7 cellular contexts compared by ENCODE assay signal in genomic region chr17:73228748-73229236, GRCh38. TPM values are rescaled to one million over a fixed set of nuclear protein-coding genes. Genes with fewer than 3 reads are reported as not detected.
DNase-seq lines count a peak whose midpoint lies in the region; ATAC-seq and TF ChIP-seq lines count a peak whose summit lies in the region.

No MANE protein-coding gene starts in this region.

- H3K4me3 ChIP-seq in GM23338 (no peak overlapping the region), heart right ventricle (peak overlapping the region in 1 of 10 donors; percentile 1), skeletal muscle cell (ENCODE audit: low read depth, low read length) (no peak overlapping the region)

- H4K20me1 ChIP-seq in GM23338 (replicated peaks; ENCODE audit: insufficient read depth) = peaks cover 23% of the 10 kb centered on the region; the same call in 1 of the 2 replicates

- H3K36me3 Mint-ChIP-seq in GM23338 (ENCODE audit: low read depth) = peaks cover 13% of the 10 kb centered on the region; the same call in 2 of the 3 replicates
- peaks cover 5% of the 10 kb centered on the region for H3K36me3 Mint-ChIP-seq in activated naive CD8-positive, alpha-beta T cell

- no peaks in the 10 kb centered on the region for H3F3A ChIP-seq in GM23338 (replicated peaks; ENCODE audit: low read depth)

- intact Hi-C loops in heart right ventricle (cut with DNase I) = no loop called here

- TF ChIP-seq CTCF in GM23338 (conservative IDR thresholded peaks at IDR 0.05; ENCODE audit: low read depth in 2 of 2) (no peak), heart right ventricle (IDR thresholded peaks at IDR 0.05) (no peak)

- peak; percentile 43 for DNase-seq in ELF-1 (ENCODE audit: low read depth, low spot score)
- peak; percentile 36 for DNase-seq in GM23338 (ENCODE audit: low spot score)
- peak; percentile 53 for DNase-seq in NCI-H510A treated with DMSO at 0.1 percent for 48 hours (lab: John Stamatoyannopoulos, UW)
- DNase-seq in heart right ventricle = peak; percentile 41 to 58
- peak; percentile 58 for DNase-seq in skeletal muscle cell (ENCODE audit: low read depth)
- no peak for DNase-seq in cortex of kidney (lab: John Stamatoyannopoulos, UW)

- peaks cover 91% of the 10 kb centered on the region for H3K79me2 ChIP-seq in GM23338 (replicated peaks; ENCODE audit: insufficient read depth)

- H3K27ac Mint-ChIP-seq in GM23338 = peak overlapping the region; percentile 36
- H3K27ac Mint-ChIP-seq in activated naive CD8-positive, alpha-beta T cell = peak overlapping the region; percentile 17

- peaks cover 44% of the 10 kb centered on the region for H3K4me1 ChIP-seq in GM23338 (ENCODE audit: insufficient read depth)
- H3K4me1 ChIP-seq in heart right ventricle = peaks cover 0 to 66% (median 46%) of the 10 kb centered on the region in 9 donors

- peaks cover 14% of the 10 kb centered on the region for H3K27me3 Mint-ChIP-seq in GM23338 (ENCODE audit: insufficient read depth, low read depth, poor library complexity)
- no peaks in the 10 kb centered on the region for H3K27me3 Mint-ChIP-seq in activated naive CD8-positive, alpha-beta T cell

- H3K27ac ChIP-seq in GM23338 (ENCODE audit: low read depth) = peak overlapping the region; percentile 72
- peak overlapping the region in 9 of 10 donors; percentile 3 to 70 (median 44) for H3K27ac ChIP-seq in heart right ventricle

- no peaks in the 10 kb centered on the region for H3K9me2 ChIP-seq in GM23338 (ENCODE audit: insufficient read depth)

- no peaks in the 10 kb centered on the region for H3K9me3 ChIP-seq in heart right ventricle

- peak overlapping the region; percentile 2; the same call in 2 of the 3 replicates for H3K4me3 Mint-ChIP-seq in GM23338
- peak overlapping the region; percentile 44 for H3K4me3 Mint-ChIP-seq in activated naive CD8-positive, alpha-beta T cell

- peak overlapping the region; percentile 42 for H3K4me2 ChIP-seq in GM23338

- peaks cover 54% of the 10 kb centered on the region for H3K4me1 Mint-ChIP-seq in GM23338
- H3K4me1 Mint-ChIP-seq in activated naive CD8-positive, alpha-beta T cell (ENCODE audit: low read depth) = peaks cover 71% of the 10 kb centered on the region

- 1 to 5% methylated on average over 2 of the region's 2 CpGs for WGBS in heart right ventricle, 2 donors

- ATAC-seq in GM23338 = no peak
- ATAC-seq in heart right ventricle = peak in 4 of 8 donors; percentile 28 to 40 (median 35)

- H3K36me3 ChIP-seq in GM23338 (ENCODE audit: insufficient read depth) (no peaks in the 10 kb centered on the region), heart right ventricle (peaks cover 0 to 10% (median 0%) of the 10 kb centered on the region in 9 donors)

- no peak overlapping the region for H2AFZ ChIP-seq in GM23338

- H3K9me3 Mint-ChIP-seq in GM23338 = no peaks in the 10 kb centered on the region
- no peaks in the 10 kb centered on the region for H3K9me3 Mint-ChIP-seq in activated naive CD8-positive, alpha-beta T cell (ENCODE audit: low read depth)

- H3K27me3 ChIP-seq in GM23338 (ENCODE audit: insufficient read depth) = no peaks in the 10 kb centered on the region
- H3K27me3 ChIP-seq in heart right ventricle = no peaks in the 10 kb centered on the region

TF ChIP-seq in GM23338, 12 proteins besides CTCF, POLR2A, EP300 and RAD21 (continues in another document):
- TF ChIP-seq REST (IDR thresholded peaks at IDR 0.05; ENCODE audit: unreplicated experiment) (no peak), JUNB (IDR thresholded peaks at IDR 0.05; ENCODE audit: unreplicated experiment) (no peak), ZNF114 (CRISPR knock-in tag; IDR thresholded peaks at IDR 0.05) (no peak), NANOG (IDR thresholded peaks at IDR 0.05; ENCODE audit: borderline replicate concordance) (no peak), EZH2 (IDR thresholded peaks at IDR 0.05; ENCODE audit: low read depth, unreplicated experiment) (no peak), EZH2phosphoT487 (IDR thresholded peaks at IDR 0.05; ENCODE audit: unreplicated experiment) (no peak), ETS1 (IDR thresholded peaks at IDR 0.05) (no peak)

RNA-seq across cellular contexts. Expression of gene CPSF4L, which starts 32.9 kb away (rescaled TPM):
- total RNA-seq in GM23338 (2014; rRNA removed; shearing (Covaris generic)) = not detected in 2 replicates
- polyA plus RNA-seq in GM23338 (2016; fragmentation: Nextera tagmentation; extraction: Ambion mirVana) (not detected in 2 replicates), heart right ventricle (not detected)
- total RNA-seq in heart right ventricle = not detected

RNA-seq across cellular contexts. Expression of gene COG1, which starts 35.9 kb away (rescaled TPM):
- total RNA-seq in GM23338 (2014; rRNA removed; shearing (Covaris generic)) = 11.9 and 15.0 TPM in 2 replicates
- polyA plus RNA-seq in GM23338 (2016; fragmentation: Nextera tagmentation; extraction: Ambion mirVana) = 25.5 and 26.1 TPM in 2 replicates
- total RNA-seq in heart right ventricle = 10 to 100 TPM; 44.4 to 70.6 (median 58.0) TPM
- polyA plus RNA-seq in heart right ventricle = 10 to 100 TPM; 27.1 to 97.2 TPM
